ENCODE assay signal across 15 cellular contexts in the genomic region with DNA sequence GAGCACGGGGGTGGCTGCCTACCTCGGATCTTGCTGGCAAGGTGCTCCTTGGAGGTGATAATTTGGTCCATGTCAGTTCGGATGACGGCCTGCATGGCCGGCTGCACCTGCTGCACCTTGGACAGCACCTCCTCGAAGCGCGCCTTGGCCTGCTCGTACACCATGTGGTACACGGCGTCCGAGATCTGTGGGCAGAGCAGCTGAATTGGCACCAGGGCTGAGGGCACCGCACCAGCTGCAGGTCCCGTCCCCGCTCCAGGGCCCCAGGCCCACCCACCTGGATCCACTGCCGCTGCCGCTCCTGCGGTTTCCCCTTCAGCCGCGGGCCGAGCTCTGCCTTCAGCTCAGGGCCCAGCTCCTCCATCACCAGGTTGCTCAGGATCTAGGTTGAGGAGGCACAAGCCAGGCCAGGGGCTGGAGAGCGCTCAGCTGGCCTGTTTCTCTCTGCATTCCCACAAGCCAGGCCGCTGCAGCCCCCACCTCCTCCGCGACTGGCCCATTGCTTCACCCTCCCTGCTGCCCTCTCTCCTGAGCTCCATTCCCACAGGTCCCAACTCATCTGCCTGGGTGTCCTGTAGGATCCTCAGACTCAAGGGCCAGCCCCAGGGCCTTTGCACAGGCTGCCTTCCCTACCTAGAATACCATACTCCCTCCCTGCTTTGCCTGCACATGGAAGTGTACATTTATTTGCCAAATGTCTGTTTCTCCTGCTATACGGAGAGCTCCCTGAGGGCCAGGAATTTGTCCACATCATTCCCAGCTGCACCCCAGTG.
DNase-seq lines count a peak whose midpoint lies in the region; ATAC-seq and TF ChIP-seq lines count a peak whose summit lies in the region.
"Had no signal": no experiment of that assay in that cellular context is flagged by ENCODE, and none has a peak within 500 bp of the region (broad histone marks: within the 10 kb centered on the region; RNA-seq: fewer than 3 reads in every experiment).

No MANE protein-coding gene starts in this region.

- peaks cover 19% of the 10 kb centered on the region for H3K4me1 Mint-ChIP-seq in WTC11

- H3K4me3 ChIP-seq in GM23248 (no peak overlapping the region), IMR-90 (ENCODE audit: insufficient read depth, low read depth, low read length) (no peak overlapping the region), coronary artery (no peak overlapping the region), neuronal stem cell (ENCODE audit: low read length in 2 of 2) (no peak overlapping the region)
- H3K4me3 ChIP-seq: HAP-1, Peyer's patch had no signal

- H2AFZ ChIP-seq in GM23248 (no peak overlapping the region), IMR-90 (replicated peaks; ENCODE audit: low read length, poor library complexity) (peak overlapping the region; percentile 44), neuronal stem cell (ENCODE audit: low read length) (no peak overlapping the region)

- DNase-seq in GM23248 (no peak), IMR-90 (no peak), coronary artery (ENCODE audit: low spot score) (peak; percentile 70), neuronal stem cell (ENCODE audit: low spot score) (no peak), WTC11 (ENCODE audit: low spot score) (no peak), activated T-cell treated with anti-CD3 and anti-CD28 coated beads for 4 hours (no peak)
- DNase-seq: CD4-positive, alpha-beta T cell; NCI-H146; NCI-H2081 treated with DMSO at 0.1 percent for 48 hours; NCI-H510A treated with DMSO at 0.1 percent for 48 hours; Peyer's patch; SHP77 treated with DMSO at 0.1 percent for 48 hours had no signal

- BruUV-seq in IMR-90 (replicated peaks; lab: Mats Ljungman, UMichigan) = no TSS peak

- POLR2A ChIA-PET in IMR-90 (lab: Charles Lee; ENCODE audit: unreplicated experiment) = no interaction called here
- POLR2A ChIA-PET in WTC11 (lab: Charles Lee) = no interaction called here

- peak overlapping the region in 1 of 2 experiments; percentile 5; a peak in 1 of 4 replicates for H4K8ac ChIP-seq in IMR-90 (ENCODE audit: low read depth in 2 of 2, low read length in 2 of 2)
- no peak overlapping the region for H4K8ac ChIP-seq in neuronal stem cell (ENCODE audit: low read depth, low read length)

- ATAC-seq in IMR-90 (ENCODE audit: low read depth) (no peak), HG03196 (IDR thresholded peaks at IDR 0.05; ENCODE audit: unreplicated experiment) (no peak), WTC11 (no peak)

- H3K9ac ChIP-seq in GM23248 = no peak overlapping the region
- H3K9ac ChIP-seq in IMR-90 (ENCODE audit: low read depth, low read length) = no peak overlapping the region
- peak overlapping the region; percentile 63 for H3K9ac ChIP-seq in neuronal stem cell (ENCODE audit: low read depth, low read length, poor library complexity)

- no peak overlapping the region for H3K27ac Mint-ChIP-seq in WTC11
- H3K27ac Mint-ChIP-seq: B cell; CD4-positive, alpha-beta T cell had no signal

- peaks cover 66% of the 10 kb centered on the region for H3K79me2 ChIP-seq in GM23248 (ENCODE audit: insufficient read depth)

- H3K27ac ChIP-seq in GM23248 (peak overlapping the region; percentile 41; the same call in 1 of the 2 replicates), IMR-90 (ENCODE audit: insufficient read depth, low read length) (peak overlapping the region; percentile 13; the same call in 1 of the 2 replicates), coronary artery (no peak overlapping the region), neuronal stem cell (replicated peaks; ENCODE audit: low read length) (no peak overlapping the region)
- H3K27ac ChIP-seq: Peyer's patch had no signal

- CTCF ChIA-PET in IMR-90 (lab: Yijun Ruan, JAX) = interaction anchor here (0.8 to 1.0 kb wide), 2 partner anchors 9 to 58 kb away, joined by 3 read pairs; no protein-coding TSS in a partner anchor
- CTCF ChIA-PET in WTC11 (lab: Charles Lee) = interaction anchor here (1.2 to 2.9 kb wide), 3 partner anchors 9 to 218 kb away, joined by 6 to 16 read pairs (median 7); partner anchors contain the start of gene TOR2A

- H3K9me1 ChIP-seq in IMR-90 (ENCODE audit: insufficient read depth, low read length) = peaks cover 27% of the 10 kb centered on the region

- H3K18ac ChIP-seq in IMR-90 (ENCODE audit: low read depth, low read length) = no peak overlapping the region
- H3K18ac ChIP-seq in neuronal stem cell (ENCODE audit: low read length) = no peak overlapping the region

- no peaks in the 10 kb centered on the region for H3K9me3 Mint-ChIP-seq in WTC11
- H3K9me3 Mint-ChIP-seq: CD4-positive, alpha-beta T cell had no signal

- H4K5ac ChIP-seq in IMR-90 (ENCODE audit: low read depth, low read length) = no peak overlapping the region

- H3K27me3 Mint-ChIP-seq in WTC11 (ENCODE audit: low read depth) = no peaks in the 10 kb centered on the region
- H3K27me3 Mint-ChIP-seq: B cell; CD4-positive, alpha-beta T cell had no signal

- H3K4me2 ChIP-seq in GM23248 (ENCODE audit: unreplicated experiment) (no peak overlapping the region), IMR-90 (ENCODE audit: low read depth, low read length) (no peak overlapping the region), neuronal stem cell (ENCODE audit: insufficient read depth, low read length, poor library complexity, severe bottlenecking) (no peak overlapping the region)

- H4K91ac ChIP-seq in IMR-90 (ENCODE audit: insufficient read depth, low read depth, low read length) (no peak overlapping the region; the same call in 1 of the 2 replicates), neuronal stem cell (ENCODE audit: low read depth, low read length, poor library complexity) (no peak overlapping the region)

- H3K14ac ChIP-seq in IMR-90 (replicated peaks; ENCODE audit: low read depth, low read length) = no peak overlapping the region
- no peak overlapping the region for H3K14ac ChIP-seq in neuronal stem cell (ENCODE audit: low read length)

- H2AK5ac ChIP-seq in IMR-90 (ENCODE audit: low read depth, low read length) = peak overlapping the region; percentile 95
- no peak overlapping the region for H2AK5ac ChIP-seq in neuronal stem cell (ENCODE audit: low read depth, low read length)

- H3K36me3 Mint-ChIP-seq in WTC11 = peaks cover 29% of the 10 kb centered on the region

- no peak overlapping the region for H2BK12ac ChIP-seq in neuronal stem cell (ENCODE audit: low read length)

- no peak for TF ChIP-seq CTCF in IMR-90 (conservative IDR thresholded peaks at IDR 0.05; ENCODE audit: low read depth, low read length)
- no peak for TF ChIP-seq CTCF in coronary artery (IDR thresholded peaks at IDR 0.05)
- TF ChIP-seq CTCF in WTC11 (IDR thresholded peaks at IDR 0.05) = no peak

- H3K23ac ChIP-seq in IMR-90 (ENCODE audit: low read depth, low read length) (no peak overlapping the region; the same call in 1 of the 2 replicates), neuronal stem cell (ENCODE audit: low read depth, low read length, poor library complexity) (peak overlapping the region; percentile 31)

- H2AK9ac ChIP-seq in IMR-90 (replicated peaks; ENCODE audit: low read depth, low read length, poor library complexity) = peak overlapping the region; percentile 44

- H3F3A ChIP-seq in GM23248 (ENCODE audit: insufficient read depth) = peaks cover 80% of the 10 kb centered on the region

- H2BK20ac ChIP-seq in IMR-90 (ENCODE audit: low read depth, low read length) = no peak overlapping the region

- H3K79me1 ChIP-seq in IMR-90 (ENCODE audit: low read depth in 1 of 2, low read length in 2 of 2) = peaks cover 24 to 76% of the 10 kb centered on the region in 2 experiments
- no peaks in the 10 kb centered on the region for H3K79me1 ChIP-seq in neuronal stem cell (ENCODE audit: low read depth, low read length)

- H3K4me1 ChIP-seq in GM23248 (ENCODE audit: insufficient read depth) (peaks cover 41% of the 10 kb centered on the region), IMR-90 (ENCODE audit: control insufficient read depth, insufficient read depth, low read length) (peaks cover 22% of the 10 kb centered on the region), neuronal stem cell (ENCODE audit: control insufficient read depth in 2 of 2, insufficient read depth in 1 of 2, low read depth in 1 of 2, low read length in 2 of 2) (peaks cover 3 to 15% of the 10 kb centered on the region in 2 donors)
- H3K4me1 ChIP-seq: HAP-1 had no signal

- intact Hi-C loops in IMR-90 (cut with micrococcal nuclease) = no loop called here

- H2BK15ac ChIP-seq in IMR-90 (ENCODE audit: low read depth, low read length) = no peak overlapping the region
- no peak overlapping the region for H2BK15ac ChIP-seq in neuronal stem cell (ENCODE audit: low read length)

- H4K20me1 ChIP-seq in GM23248 (ENCODE audit: insufficient read depth) (no peaks in the 10 kb centered on the region), IMR-90 (ENCODE audit: insufficient read depth, low read length) (peaks cover 4% of the 10 kb centered on the region)

- no peak for TF ChIP-seq RAD21 in IMR-90 (IDR thresholded peaks at IDR 0.05; ENCODE audit: low read length)

- peak overlapping the region; percentile 54 for H3K4ac ChIP-seq in IMR-90 (ENCODE audit: low read depth, low read length)
- H3K4ac ChIP-seq in neuronal stem cell (ENCODE audit: low read length) = no peak overlapping the region

- no peak for TF ChIP-seq POLR2A in IMR-90 (IDR thresholded peaks at IDR 0.05; ENCODE audit: low read depth, low read length)

- peak overlapping the region; percentile 32; the same call in 1 of the 2 replicates for H2BK120ac ChIP-seq in IMR-90 (ENCODE audit: low read depth, low read length)
- no peak overlapping the region for H2BK120ac ChIP-seq in neuronal stem cell (ENCODE audit: low read depth, low read length)

- H3K9me2 ChIP-seq in GM23248 (ENCODE audit: insufficient read depth) = no peaks in the 10 kb centered on the region

- H3K36me3 ChIP-seq in GM23248 (ENCODE audit: low read depth) (peaks cover 53% of the 10 kb centered on the region), IMR-90 (ENCODE audit: control insufficient read depth, insufficient read depth, low read length) (peaks cover 66% of the 10 kb centered on the region), neuronal stem cell (replicated peaks in 1 of 2; ENCODE audit: control insufficient read depth in 2 of 2, insufficient read depth in 2 of 2, low read length in 2 of 2) (peaks cover 10 to 44% of the 10 kb centered on the region in 2 donors)

- in situ Hi-C loops in GM23248 (cut with MboI) (no loop called here), IMR-90 (cut with MboI; ENCODE audit: low sequenced_read_pairs) (no loop called here)

- H3K9me3 ChIP-seq in GM23248 (ENCODE audit: low read depth) (no peaks in the 10 kb centered on the region), IMR-90 (ENCODE audit: control insufficient read depth, insufficient read depth, low read length) (no peaks in the 10 kb centered on the region), neuronal stem cell (replicated peaks in 1 of 2; ENCODE audit: control insufficient read depth in 2 of 2, insufficient read depth in 1 of 2, low read depth in 1 of 2, low read length in 2 of 2) (peaks cover 0 to under 1% of the 10 kb centered on the region in 2 donors)
- H3K9me3 ChIP-seq: HAP-1, Peyer's patch had no signal

- no peak overlapping the region for H3K4me3 Mint-ChIP-seq in WTC11
- H3K4me3 Mint-ChIP-seq: B cell; CD4-positive, alpha-beta T cell had no signal

- WGBS in GM23248 (ENCODE audit: low coverage in 1 of 2, low lambda C conversion rate in 2 of 2, missing lambda C conversion rate in 2 of 2), 2 experiments = 92 to 94% methylated on average over 25 to 26 of the region's 26 CpGs
- 87% methylated on average over 18 of the region's 26 CpGs; no CpG with 5 or more reads in 1 of the 2 experiments for WGBS in IMR-90 (ENCODE audit: extremely low coverage in 2 of 2, insufficient read length in 1 of 2), 2 experiments
- WGBS in neuronal stem cell (ENCODE audit: extremely low coverage in 2 of 2, insufficient read length in 2 of 2, insufficient replicate concordance in 1 of 2), 2 donors = no CpG with 5 or more reads among the region's 26 CpGs

- dilution Hi-C loops in IMR-90 (cut with HindIII; ENCODE audit: low sequenced_read_pairs, unreplicated experiment) = no loop called here

- H2BK5ac ChIP-seq in IMR-90 (ENCODE audit: low read depth, low read length, poor library complexity, severe bottlenecking) (peak overlapping the region; percentile 53), neuronal stem cell (ENCODE audit: low read length) (no peak overlapping the region)

- no peak overlapping the region for H3K56ac ChIP-seq in IMR-90 (ENCODE audit: extremely low read depth, insufficient read depth, low read length)

- H3K27me3 ChIP-seq in GM23248 (replicated peaks; ENCODE audit: insufficient read depth) (no peaks in the 10 kb centered on the region), IMR-90 (ENCODE audit: control insufficient read depth, insufficient read depth, low read length) (no peaks in the 10 kb centered on the region), neuronal stem cell (ENCODE audit: control insufficient read depth in 3 of 3, insufficient read depth in 3 of 3, low read depth in 1 of 3, low read length in 3 of 3) (no peaks in the 10 kb centered on the region)
- H3K27me3 ChIP-seq: Peyer's patch had no signal

Comparison
In these comparisons a context has a peak if more than half of its experiments do, and no peak if none do; other contexts are left out.
1. H3K27ac ChIP-seq: peak in GM23248 (single experiment) and IMR-90 (single experiment); none in coronary artery (0 of 2) and neuronal stem cell (single experiment).